Comparison of ENCODE assay signal across 8 cellular contexts in genomic region chr20:58481541-58482021, GRCh38. TPM values are rescaled to one million over a fixed set of nuclear protein-coding genes. Genes with fewer than 3 reads are reported as not detected.
DNase-seq lines count a peak whose midpoint lies in the region; ATAC-seq and TF ChIP-seq lines count a peak whose summit lies in the region.

No MANE protein-coding gene starts in this region.

- H3K9me2 ChIP-seq in Karpas-422 (replicated peaks; ENCODE audit: insufficient read depth, low read length), result no peaks in the 10 kb centered on the region

- no peaks in the 10 kb centered on the region for H3K4me1 ChIP-seq in CD4-positive, CD25-positive, alpha-beta regulatory T cell (ENCODE audit: control insufficient read depth, insufficient read depth, low read length, poor library complexity, severe bottlenecking)
- H3K4me1 ChIP-seq in Karpas-422 (ENCODE audit: low read length), result peaks cover 2% of the 10 kb centered on the region; the same call in 1 of the 2 replicates

- peaks cover 16% of the 10 kb centered on the region for H3K27me3 Mint-ChIP-seq in CD4-positive, CD25-positive, alpha-beta regulatory T cell

- H3K27ac ChIP-seq in CD4-positive, CD25-positive, alpha-beta regulatory T cell (ENCODE audit: insufficient read depth, low read length, poor library complexity, severe bottlenecking), result no peak overlapping the region
- no peak overlapping the region for H3K27ac ChIP-seq in Karpas-422 (ENCODE audit: low read length)

- no peak overlapping the region for H3K4me3 Mint-ChIP-seq in CD4-positive, CD25-positive, alpha-beta regulatory T cell

- no peaks in the 10 kb centered on the region for H3K79me2 ChIP-seq in Karpas-422 (ENCODE audit: low read length)

- H2AFZ ChIP-seq in Karpas-422 (ENCODE audit: low read length), result no peak overlapping the region

- no peaks in the 10 kb centered on the region; the same call in 1 of the 2 replicates for H4K20me1 ChIP-seq in Karpas-422 (ENCODE audit: insufficient read depth, low read depth, low read length)

- H3K27me3 ChIP-seq in CD4-positive, CD25-positive, alpha-beta regulatory T cell (ENCODE audit: control insufficient read depth, insufficient read depth, low read length), result peaks cover 5% of the 10 kb centered on the region
- H3K27me3 ChIP-seq in Karpas-422 (ENCODE audit: low read length), result no peaks in the 10 kb centered on the region

- no peak overlapping the region for H3K4me2 ChIP-seq in Karpas-422 (ENCODE audit: low read depth, low read length, poor library complexity, severe bottlenecking)

- peak in 2 of 3 donors; percentile 23 to 29 for DNase-seq in CD4-positive, CD25-positive, alpha-beta regulatory T cell
- DNase-seq in Karpas-422 (peak; percentile 90), fibroblast of the aortic adventitia (ENCODE audit: low read depth) (peak; percentile 32), putamen (ENCODE audit: low spot score) (peak; percentile 11), SHP77 treated with DMSO at 0.1 percent for 48 hours (lab: John Stamatoyannopoulos, UW) (no peak)
- peak; percentile 77 for DNase-seq in activated CD8-positive, alpha-beta memory T cell treated with anti-CD3 and anti-CD28 coated beads for 24 hours

- peak; percentile 53 for TF ChIP-seq CTCF in fibroblast of the aortic adventitia (IDR thresholded peaks at IDR 0.05; ENCODE audit: insufficient read depth, low read length)

- no peak overlapping the region for H3K4me3 ChIP-seq in CD4-positive, CD25-positive, alpha-beta regulatory T cell (ENCODE audit: low read depth, low read length)
- H3K4me3 ChIP-seq in Karpas-422 (ENCODE audit: low read length) (no peak overlapping the region), fibroblast of the aortic adventitia (ENCODE audit: low read depth, low read length) (no peak overlapping the region)

- ATAC-seq in CD4-positive, CD25-positive, alpha-beta regulatory T cell (ENCODE audit: low read depth in 2 of 2), result no peak
- ATAC-seq in HG02678 (IDR thresholded peaks at IDR 0.05; ENCODE audit: unreplicated experiment) (no peak), GM21737 (IDR thresholded peaks at IDR 0.05; ENCODE audit: unreplicated experiment) (no peak)

- H3K4me1 Mint-ChIP-seq in CD4-positive, CD25-positive, alpha-beta regulatory T cell, result peaks cover 0 to 3% (median 0%) of the 10 kb centered on the region in 4 donors

- peaks cover 0 to 26% (median 10%) of the 10 kb centered on the region in 7 donors for H3K9me3 Mint-ChIP-seq in CD4-positive, CD25-positive, alpha-beta regulatory T cell

- H3K9ac ChIP-seq in Karpas-422 (ENCODE audit: low read length), result no peak overlapping the region

- H3K36me3 Mint-ChIP-seq in CD4-positive, CD25-positive, alpha-beta regulatory T cell, result peaks cover 8% of the 10 kb centered on the region

- peaks cover 7 to 16% of the 10 kb centered on the region in 2 experiments for H3K9me3 ChIP-seq in CD4-positive, CD25-positive, alpha-beta regulatory T cell (ENCODE audit: control insufficient read depth in 2 of 2, low read length in 2 of 2)
- peaks cover 6% of the 10 kb centered on the region for H3K9me3 ChIP-seq in Karpas-422 (ENCODE audit: low read length)

- no peak overlapping the region for H3K27ac Mint-ChIP-seq in CD4-positive, CD25-positive, alpha-beta regulatory T cell

- no peaks in the 10 kb centered on the region for H3K36me3 ChIP-seq in CD4-positive, CD25-positive, alpha-beta regulatory T cell (ENCODE audit: control insufficient read depth, insufficient read depth, low read length)
- 0 out of 2 replicates have a peak, but pooled peaks cover 4% of the 10 kb centered on the region for H3K36me3 ChIP-seq in Karpas-422 (ENCODE audit: insufficient read depth, low read length)

RNA-seq across cellular contexts. Expression of gene APCDD1L, which starts 33.6 kb away (rescaled TPM):
- total RNA-seq in CD4-positive, CD25-positive, alpha-beta regulatory T cell, result not detected
- polyA plus RNA-seq in CD4-positive, CD25-positive, alpha-beta regulatory T cell, result under 1 TPM in 1 of 4 donors, not detected in 3; 0.62 TPM
- total RNA-seq in Karpas-422 (2014; rRNA removed; shearing (Covaris generic); ENCODE audit: low replicate concordance), result not detected in 2 replicates
- total RNA-seq in fibroblast of the aortic adventitia (ENCODE audit: low replicate concordance), result 1.6 and 20.8 TPM in 2 replicates
